1 cellular context compared by ENCODE assay signal in the genomic region with DNA sequence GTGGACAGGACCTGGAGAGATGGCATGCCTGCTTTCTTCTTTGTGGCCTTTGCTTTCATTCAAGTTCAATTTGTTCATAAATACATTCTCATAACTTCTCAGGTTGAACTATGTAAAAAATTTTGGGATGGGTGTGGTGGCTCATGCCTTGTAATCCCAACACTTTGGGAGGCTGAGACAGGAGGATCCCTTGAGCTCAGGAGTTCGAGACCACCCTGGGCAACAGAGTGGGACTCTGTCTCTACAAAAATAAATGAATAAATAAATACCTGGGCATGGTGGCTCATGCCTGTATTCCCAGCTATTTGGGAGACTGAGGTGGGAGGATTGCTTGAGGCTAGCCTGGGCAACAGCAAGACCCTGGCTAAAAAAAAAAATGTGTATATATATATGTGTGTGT.
TF ChIP-seq lines count a peak whose summit lies in the region.

No MANE protein-coding gene starts in this region.

TF ChIP-seq in K562, 482 proteins besides CTCF, POLR2A, EP300 and RAD21:
- TF ChIP-seq TAF9B (IDR thresholded peaks at IDR 0.05; ENCODE audit: partially characterized antibody) (no peak), ZNF644 (tag; IDR thresholded peaks at IDR 0.05; ENCODE audit: low read depth) (no peak), MEIS2 (IDR thresholded peaks at IDR 0.05; ENCODE audit: partially characterized antibody) (no peak), ZNF699 (CRISPR knock-in tag; IDR thresholded peaks at IDR 0.05; ENCODE audit: insufficient replicate concordance) (no peak), NCOR1 (IDR thresholded peaks at IDR 0.05) (no peak), PTBP1 (IDR thresholded peaks at IDR 0.05; ENCODE audit: low read depth, low read length) (no peak), BACH1 (tag; IDR thresholded peaks at IDR 0.05) (no peak)
- TF ChIP-seq, protein P1, sequence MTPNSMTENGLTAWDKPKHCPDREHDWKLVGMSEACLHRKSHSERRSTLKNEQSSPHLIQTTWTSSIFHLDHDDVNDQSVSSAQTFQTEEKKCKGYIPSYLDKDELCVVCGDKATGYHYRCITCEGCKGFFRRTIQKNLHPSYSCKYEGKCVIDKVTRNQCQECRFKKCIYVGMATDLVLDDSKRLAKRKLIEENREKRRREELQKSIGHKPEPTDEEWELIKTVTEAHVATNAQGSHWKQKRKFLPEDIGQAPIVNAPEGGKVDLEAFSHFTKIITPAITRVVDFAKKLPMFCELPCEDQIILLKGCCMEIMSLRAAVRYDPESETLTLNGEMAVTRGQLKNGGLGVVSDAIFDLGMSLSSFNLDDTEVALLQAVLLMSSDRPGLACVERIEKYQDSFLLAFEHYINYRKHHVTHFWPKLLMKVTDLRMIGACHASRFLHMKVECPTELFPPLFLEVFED (CRISPR knock-in tag; conservative IDR thresholded peaks at IDR 0.05), result no peak
- TF ChIP-seq, protein P2, sequence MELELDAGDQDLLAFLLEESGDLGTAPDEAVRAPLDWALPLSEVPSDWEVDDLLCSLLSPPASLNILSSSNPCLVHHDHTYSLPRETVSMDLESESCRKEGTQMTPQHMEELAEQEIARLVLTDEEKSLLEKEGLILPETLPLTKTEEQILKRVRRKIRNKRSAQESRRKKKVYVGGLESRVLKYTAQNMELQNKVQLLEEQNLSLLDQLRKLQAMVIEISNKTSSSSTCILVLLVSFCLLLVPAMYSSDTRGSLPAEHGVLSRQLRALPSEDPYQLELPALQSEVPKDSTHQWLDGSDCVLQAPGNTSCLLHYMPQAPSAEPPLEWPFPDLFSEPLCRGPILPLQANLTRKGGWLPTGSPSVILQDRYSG (tag; conservative IDR thresholded peaks at IDR 0.05; ENCODE audit: low read depth), result no peak
- TF ChIP-seq, protein P3, sequence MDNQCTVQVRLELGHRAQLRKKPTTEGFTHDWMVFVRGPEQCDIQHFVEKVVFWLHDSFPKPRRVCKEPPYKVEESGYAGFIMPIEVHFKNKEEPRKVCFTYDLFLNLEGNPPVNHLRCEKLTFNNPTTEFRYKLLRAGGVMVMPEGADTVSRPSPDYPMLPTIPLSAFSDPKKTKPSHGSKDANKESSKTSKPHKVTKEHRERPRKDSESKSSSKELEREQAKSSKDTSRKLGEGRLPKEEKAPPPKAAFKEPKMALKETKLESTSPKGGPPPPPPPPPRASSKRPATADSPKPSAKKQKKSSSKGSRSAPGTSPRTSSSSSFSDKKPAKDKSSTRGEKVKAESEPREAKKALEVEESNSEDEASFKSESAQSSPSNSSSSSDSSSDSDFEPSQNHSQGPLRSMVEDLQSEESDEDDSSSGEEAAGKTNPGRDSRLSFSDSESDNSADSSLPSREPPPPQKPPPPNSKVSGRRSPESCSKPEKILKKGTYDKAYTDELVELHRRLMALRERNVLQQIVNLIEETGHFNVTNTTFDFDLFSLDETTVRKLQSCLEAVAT (IDR thresholded peaks at IDR 0.05), result no peak
- TF ChIP-seq, protein P4, sequence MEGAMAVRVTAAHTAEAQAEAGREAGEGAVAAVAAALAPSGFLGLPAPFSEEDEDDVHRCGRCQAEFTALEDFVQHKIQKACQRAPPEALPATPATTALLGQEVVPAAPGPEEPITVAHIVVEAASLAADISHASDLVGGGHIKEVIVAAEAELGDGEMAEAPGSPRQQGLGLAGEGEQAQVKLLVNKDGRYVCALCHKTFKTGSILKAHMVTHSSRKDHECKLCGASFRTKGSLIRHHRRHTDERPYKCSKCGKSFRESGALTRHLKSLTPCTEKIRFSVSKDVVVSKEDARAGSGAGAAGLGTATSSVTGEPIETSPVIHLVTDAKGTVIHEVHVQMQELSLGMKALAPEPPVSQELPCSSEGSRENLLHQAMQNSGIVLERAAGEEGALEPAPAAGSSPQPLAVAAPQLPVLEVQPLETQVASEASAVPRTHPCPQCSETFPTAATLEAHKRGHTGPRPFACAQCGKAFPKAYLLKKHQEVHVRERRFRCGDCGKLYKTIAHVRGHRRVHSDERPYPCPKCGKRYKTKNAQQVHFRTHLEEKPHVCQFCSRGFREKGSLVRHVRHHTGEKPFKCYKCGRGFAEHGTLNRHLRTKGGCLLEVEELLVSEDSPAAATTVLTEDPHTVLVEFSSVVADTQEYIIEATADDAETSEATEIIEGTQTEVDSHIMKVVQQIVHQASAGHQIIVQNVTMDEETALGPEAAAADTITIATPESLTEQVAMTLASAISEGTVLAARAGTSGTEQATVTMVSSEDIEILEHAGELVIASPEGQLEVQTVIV (CRISPR knock-in tag; IDR thresholded peaks at IDR 0.05; ENCODE audit: borderline replicate concordance), result no peak
- TF ChIP-seq, protein P5, sequence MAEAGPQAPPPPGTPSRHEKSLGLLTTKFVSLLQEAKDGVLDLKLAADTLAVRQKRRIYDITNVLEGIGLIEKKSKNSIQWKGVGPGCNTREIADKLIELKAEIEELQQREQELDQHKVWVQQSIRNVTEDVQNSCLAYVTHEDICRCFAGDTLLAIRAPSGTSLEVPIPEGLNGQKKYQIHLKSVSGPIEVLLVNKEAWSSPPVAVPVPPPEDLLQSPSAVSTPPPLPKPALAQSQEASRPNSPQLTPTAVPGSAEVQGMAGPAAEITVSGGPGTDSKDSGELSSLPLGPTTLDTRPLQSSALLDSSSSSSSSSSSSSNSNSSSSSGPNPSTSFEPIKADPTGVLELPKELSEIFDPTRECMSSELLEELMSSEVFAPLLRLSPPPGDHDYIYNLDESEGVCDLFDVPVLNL (CRISPR knock-in tag; IDR thresholded peaks at IDR 0.05; ENCODE audit: low read depth), result no peak
- TF ChIP-seq, protein P6, sequence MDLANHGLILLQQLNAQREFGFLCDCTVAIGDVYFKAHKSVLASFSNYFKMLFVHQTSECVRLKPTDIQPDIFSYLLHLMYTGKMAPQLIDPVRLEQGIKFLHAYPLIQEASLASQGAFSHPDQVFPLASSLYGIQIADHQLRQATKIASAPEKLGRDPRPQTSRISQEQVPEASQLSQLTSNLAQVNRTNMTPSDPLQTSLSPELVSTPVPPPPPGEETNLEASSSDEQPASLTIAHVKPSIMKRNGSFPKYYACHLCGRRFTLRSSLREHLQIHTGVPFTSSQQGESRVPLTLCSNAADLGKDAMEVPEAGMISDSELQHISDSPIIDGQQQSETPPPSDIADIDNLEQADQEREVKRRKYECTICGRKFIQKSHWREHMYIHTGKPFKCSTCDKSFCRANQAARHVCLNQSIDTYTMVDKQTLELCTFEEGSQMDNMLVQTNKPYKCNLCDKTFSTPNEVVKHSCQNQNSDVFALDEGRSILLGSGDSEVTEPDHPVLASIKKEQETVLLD (IDR thresholded peaks at IDR 0.05), result no peak
- TF ChIP-seq, protein P7, sequence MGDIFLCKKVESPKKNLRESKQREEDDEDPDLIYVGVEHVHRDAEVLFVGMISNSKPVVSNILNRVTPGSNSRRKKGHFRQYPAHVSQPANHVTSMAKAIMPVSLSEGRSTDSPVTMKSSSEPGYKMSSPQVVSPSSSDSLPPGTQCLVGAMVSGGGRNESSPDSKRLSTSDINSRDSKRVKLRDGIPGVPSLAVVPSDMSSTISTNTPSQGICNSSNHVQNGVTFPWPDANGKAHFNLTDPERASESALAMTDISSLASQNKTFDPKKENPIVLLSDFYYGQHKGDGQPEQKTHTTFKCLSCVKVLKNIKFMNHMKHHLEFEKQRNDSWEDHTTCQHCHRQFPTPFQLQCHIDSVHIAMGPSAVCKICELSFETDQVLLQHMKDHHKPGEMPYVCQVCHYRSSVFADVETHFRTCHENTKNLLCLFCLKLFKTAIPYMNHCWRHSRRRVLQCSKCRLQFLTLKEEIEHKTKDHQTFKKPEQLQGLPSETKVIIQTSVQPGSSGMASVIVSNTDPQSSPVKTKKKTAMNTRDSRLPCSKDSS (IDR thresholded peaks at IDR 0.05; ENCODE audit: low read depth, partially characterized antibody), result no peak
- TF ChIP-seq, protein P8, sequence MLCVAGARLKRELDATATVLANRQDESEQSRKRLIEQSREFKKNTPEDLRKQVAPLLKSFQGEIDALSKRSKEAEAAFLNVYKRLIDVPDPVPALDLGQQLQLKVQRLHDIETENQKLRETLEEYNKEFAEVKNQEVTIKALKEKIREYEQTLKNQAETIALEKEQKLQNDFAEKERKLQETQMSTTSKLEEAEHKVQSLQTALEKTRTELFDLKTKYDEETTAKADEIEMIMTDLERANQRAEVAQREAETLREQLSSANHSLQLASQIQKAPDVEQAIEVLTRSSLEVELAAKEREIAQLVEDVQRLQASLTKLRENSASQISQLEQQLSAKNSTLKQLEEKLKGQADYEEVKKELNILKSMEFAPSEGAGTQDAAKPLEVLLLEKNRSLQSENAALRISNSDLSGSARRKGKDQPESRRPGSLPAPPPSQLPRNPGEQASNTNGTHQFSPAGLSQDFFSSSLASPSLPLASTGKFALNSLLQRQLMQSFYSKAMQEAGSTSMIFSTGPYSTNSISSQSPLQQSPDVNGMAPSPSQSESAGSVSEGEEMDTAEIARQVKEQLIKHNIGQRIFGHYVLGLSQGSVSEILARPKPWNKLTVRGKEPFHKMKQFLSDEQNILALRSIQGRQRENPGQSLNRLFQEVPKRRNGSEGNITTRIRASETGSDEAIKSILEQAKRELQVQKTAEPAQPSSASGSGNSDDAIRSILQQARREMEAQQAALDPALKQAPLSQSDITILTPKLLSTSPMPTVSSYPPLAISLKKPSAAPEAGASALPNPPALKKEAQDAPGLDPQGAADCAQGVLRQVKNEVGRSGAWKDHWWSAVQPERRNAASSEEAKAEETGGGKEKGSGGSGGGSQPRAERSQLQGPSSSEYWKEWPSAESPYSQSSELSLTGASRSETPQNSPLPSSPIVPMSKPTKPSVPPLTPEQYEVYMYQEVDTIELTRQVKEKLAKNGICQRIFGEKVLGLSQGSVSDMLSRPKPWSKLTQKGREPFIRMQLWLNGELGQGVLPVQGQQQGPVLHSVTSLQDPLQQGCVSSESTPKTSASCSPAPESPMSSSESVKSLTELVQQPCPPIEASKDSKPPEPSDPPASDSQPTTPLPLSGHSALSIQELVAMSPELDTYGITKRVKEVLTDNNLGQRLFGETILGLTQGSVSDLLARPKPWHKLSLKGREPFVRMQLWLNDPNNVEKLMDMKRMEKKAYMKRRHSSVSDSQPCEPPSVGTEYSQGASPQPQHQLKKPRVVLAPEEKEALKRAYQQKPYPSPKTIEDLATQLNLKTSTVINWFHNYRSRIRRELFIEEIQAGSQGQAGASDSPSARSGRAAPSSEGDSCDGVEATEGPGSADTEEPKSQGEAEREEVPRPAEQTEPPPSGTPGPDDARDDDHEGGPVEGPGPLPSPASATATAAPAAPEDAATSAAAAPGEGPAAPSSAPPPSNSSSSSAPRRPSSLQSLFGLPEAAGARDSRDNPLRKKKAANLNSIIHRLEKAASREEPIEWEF (CRISPR knock-in tag; IDR thresholded peaks at IDR 0.05), result no peak
